Comparison of ENCODE assay signal across 1 cellular context in the genomic region with DNA sequence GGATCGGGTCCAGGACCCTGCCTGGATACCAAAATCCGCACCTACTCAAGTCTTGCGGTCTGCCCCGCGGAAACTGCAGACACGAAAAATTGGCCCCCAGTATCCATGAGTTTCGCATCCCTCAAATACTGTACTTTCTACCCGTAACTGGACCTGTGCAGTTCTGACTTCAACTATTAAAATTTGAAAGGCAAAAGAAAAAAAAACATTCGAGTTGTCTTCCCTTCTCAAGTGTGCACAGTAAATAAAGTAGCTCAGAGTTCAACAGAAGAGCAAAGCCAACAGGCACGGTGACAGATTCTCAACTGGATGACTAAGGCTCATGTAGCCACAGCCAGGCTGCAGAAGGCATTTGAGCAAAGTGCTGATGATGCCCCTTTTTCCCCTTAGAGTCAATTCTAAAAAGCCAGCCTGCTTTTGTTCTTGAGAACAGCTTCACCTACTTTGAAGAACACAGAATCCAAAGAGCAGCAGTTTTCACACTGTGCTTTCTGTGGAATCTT.
TF ChIP-seq lines count a peak whose summit lies in the region.

No MANE protein-coding gene starts in this region.

TF ChIP-seq in HepG2, 621 proteins besides CTCF, POLR2A, EP300 and RAD21 (continued from another document and continues in another):
- TF ChIP-seq, protein P1, sequence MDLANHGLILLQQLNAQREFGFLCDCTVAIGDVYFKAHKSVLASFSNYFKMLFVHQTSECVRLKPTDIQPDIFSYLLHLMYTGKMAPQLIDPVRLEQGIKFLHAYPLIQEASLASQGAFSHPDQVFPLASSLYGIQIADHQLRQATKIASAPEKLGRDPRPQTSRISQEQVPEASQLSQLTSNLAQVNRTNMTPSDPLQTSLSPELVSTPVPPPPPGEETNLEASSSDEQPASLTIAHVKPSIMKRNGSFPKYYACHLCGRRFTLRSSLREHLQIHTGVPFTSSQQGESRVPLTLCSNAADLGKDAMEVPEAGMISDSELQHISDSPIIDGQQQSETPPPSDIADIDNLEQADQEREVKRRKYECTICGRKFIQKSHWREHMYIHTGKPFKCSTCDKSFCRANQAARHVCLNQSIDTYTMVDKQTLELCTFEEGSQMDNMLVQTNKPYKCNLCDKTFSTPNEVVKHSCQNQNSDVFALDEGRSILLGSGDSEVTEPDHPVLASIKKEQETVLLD (CRISPR knock-in tag; IDR thresholded peaks at IDR 0.05; ENCODE audit: low read depth): no peak
- TF ChIP-seq RFX3 (CRISPR knock-in tag; IDR thresholded peaks at IDR 0.05) (no peak), NFE2L1 (CRISPR knock-in tag; IDR thresholded peaks at IDR 0.05; ENCODE audit: borderline replicate concordance) (no peak), ZNF780A (CRISPR knock-in tag; IDR thresholded peaks at IDR 0.05) (no peak), ZNF292 (CRISPR knock-in tag; IDR thresholded peaks at IDR 0.05; ENCODE audit: borderline replicate concordance, low read depth) (peak; percentile 57; the same call in 1 of the 2 replicates), ZNF570 (CRISPR knock-in tag; IDR thresholded peaks at IDR 0.05; ENCODE audit: borderline replicate concordance) (no peak), MYPOP (CRISPR knock-in tag; IDR thresholded peaks at IDR 0.05) (no peak), ZGPAT (CRISPR knock-in tag; IDR thresholded peaks at IDR 0.05) (peak; percentile 92), SP1 (IDR thresholded peaks at IDR 0.05) (no peak), SP1 (CRISPR knock-in tag; IDR thresholded peaks at IDR 0.05) (peak; percentile 7; the same call in 1 of the 2 replicates), GLI4 (CRISPR knock-in tag; IDR thresholded peaks at IDR 0.05; ENCODE audit: borderline replicate concordance) (peak; percentile 79; the same call in 1 of the 2 replicates), ZNF235 (CRISPR knock-in tag; IDR thresholded peaks at IDR 0.05; ENCODE audit: borderline replicate concordance) (no peak), ZNF337 (CRISPR knock-in tag; IDR thresholded peaks at IDR 0.05; ENCODE audit: borderline replicate concordance, low read depth) (no peak), BRD4 (CRISPR knock-in tag; IDR thresholded peaks at IDR 0.05) (no peak), NFATC3 (CRISPR knock-in tag; IDR thresholded peaks at IDR 0.05) (no peak), HNF1A (IDR thresholded peaks at IDR 0.05; ENCODE audit: low read depth) (0 out of 2 replicates have a peak, but pooled peaks have one; percentile 17), HNF1A (CRISPR knock-in tag; IDR thresholded peaks at IDR 0.05; ENCODE audit: borderline replicate concordance) (no peak; the same call in 1 of the 2 replicates), ZNF224 (CRISPR knock-in tag; IDR thresholded peaks at IDR 0.05) (peak; percentile 51; the same call in 1 of the 2 replicates), MYNN (CRISPR knock-in tag; IDR thresholded peaks at IDR 0.05; ENCODE audit: low read depth) (no peak), ZSCAN5A (CRISPR knock-in tag; IDR thresholded peaks at IDR 0.05; ENCODE audit: borderline replicate concordance) (no peak), ETV6 (CRISPR knock-in tag; conservative IDR thresholded peaks at IDR 0.05) (no peak), PHF5A (CRISPR knock-in tag; IDR thresholded peaks at IDR 0.05; ENCODE audit: low read depth, unreplicated experiment) (peak; percentile 54), STAT5B (CRISPR knock-in tag; IDR thresholded peaks at IDR 0.05) (no peak), NR2F1 (CRISPR knock-in tag; IDR thresholded peaks at IDR 0.05) (no peak), HMGXB4 (CRISPR knock-in tag; IDR thresholded peaks at IDR 0.05; ENCODE audit: borderline replicate concordance in 1 of 2, low read depth in 1 of 2) (peak in 1 of 2 experiments; percentile 60; a peak in 1 of 4 replicates), MTF2 (CRISPR knock-in tag; IDR thresholded peaks at IDR 0.05; ENCODE audit: borderline replicate concordance) (no peak), SIX4 (CRISPR knock-in tag; IDR thresholded peaks at IDR 0.05) (peak; percentile 54; the same call in 1 of the 2 replicates), GABPB1 (CRISPR knock-in tag; IDR thresholded peaks at IDR 0.05) (no peak), KDM5A (IDR thresholded peaks at IDR 0.05; ENCODE audit: borderline replicate concordance, low read length) (no peak), SUZ12 (IDR thresholded peaks at IDR 0.05; ENCODE audit: low read depth, low read length) (no peak), TSC22D2 (CRISPR knock-in tag; IDR thresholded peaks at IDR 0.05; ENCODE audit: borderline replicate concordance) (no peak)
- TF ChIP-seq, protein P2, sequence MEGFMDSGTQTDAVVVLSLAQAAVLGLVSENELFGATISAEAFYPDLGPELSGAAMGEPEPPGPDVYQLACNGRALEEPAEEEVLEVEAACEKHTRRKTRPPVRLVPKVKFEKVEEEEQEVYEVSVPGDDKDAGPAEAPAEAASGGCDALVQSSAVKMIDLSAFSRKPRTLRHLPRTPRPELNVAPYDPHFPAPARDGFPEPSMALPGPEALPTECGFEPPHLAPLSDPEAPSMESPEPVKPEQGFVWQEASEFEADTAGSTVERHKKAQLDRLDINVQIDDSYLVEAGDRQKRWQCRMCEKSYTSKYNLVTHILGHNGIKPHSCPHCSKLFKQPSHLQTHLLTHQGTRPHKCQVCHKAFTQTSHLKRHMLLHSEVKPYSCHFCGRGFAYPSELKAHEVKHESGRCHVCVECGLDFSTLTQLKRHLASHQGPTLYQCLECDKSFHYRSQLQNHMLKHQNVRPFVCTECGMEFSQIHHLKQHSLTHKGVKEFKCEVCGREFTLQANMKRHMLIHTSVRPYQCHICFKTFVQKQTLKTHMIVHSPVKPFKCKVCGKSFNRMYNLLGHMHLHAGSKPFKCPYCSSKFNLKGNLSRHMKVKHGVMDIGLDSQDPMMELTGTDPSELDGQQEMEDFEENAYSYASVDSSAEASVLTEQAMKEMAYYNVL (CRISPR knock-in tag; IDR thresholded peaks at IDR 0.05; ENCODE audit: borderline replicate concordance): peak; percentile 85; the same call in 1 of the 2 replicates
- TF ChIP-seq, protein P3, sequence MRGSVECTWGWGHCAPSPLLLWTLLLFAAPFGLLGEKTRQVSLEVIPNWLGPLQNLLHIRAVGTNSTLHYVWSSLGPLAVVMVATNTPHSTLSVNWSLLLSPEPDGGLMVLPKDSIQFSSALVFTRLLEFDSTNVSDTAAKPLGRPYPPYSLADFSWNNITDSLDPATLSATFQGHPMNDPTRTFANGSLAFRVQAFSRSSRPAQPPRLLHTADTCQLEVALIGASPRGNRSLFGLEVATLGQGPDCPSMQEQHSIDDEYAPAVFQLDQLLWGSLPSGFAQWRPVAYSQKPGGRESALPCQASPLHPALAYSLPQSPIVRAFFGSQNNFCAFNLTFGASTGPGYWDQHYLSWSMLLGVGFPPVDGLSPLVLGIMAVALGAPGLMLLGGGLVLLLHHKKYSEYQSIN (CRISPR knock-in tag; IDR thresholded peaks at IDR 0.05; ENCODE audit: borderline replicate concordance): no peak
- TF ChIP-seq, protein P4, sequence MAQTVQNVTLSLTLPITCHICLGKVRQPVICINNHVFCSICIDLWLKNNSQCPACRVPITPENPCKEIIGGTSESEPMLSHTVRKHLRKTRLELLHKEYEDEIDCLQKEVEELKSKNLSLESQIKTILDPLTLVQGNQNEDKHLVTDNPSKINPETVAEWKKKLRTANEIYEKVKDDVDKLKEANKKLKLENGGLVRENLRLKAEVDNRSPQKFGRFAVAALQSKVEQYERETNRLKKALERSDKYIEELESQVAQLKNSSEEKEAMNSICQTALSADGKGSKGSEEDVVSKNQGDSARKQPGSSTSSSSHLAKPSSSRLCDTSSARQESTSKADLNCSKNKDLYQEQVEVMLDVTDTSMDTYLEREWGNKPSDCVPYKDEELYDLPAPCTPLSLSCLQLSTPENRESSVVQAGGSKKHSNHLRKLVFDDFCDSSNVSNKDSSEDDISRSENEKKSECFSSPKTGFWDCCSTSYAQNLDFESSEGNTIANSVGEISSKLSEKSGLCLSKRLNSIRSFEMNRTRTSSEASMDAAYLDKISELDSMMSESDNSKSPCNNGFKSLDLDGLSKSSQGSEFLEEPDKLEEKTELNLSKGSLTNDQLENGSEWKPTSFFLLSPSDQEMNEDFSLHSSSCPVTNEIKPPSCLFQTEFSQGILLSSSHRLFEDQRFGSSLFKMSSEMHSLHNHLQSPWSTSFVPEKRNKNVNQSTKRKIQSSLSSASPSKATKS (CRISPR knock-in tag; IDR thresholded peaks at IDR 0.05): peak; percentile 78; the same call in 1 of the 2 replicates
- TF ChIP-seq, protein P5, sequence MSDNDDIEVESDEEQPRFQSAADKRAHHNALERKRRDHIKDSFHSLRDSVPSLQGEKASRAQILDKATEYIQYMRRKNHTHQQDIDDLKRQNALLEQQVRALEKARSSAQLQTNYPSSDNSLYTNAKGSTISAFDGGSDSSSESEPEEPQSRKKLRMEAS (IDR thresholded peaks at IDR 0.05): peak; percentile 77
